ENCODE assay signal across 16 cellular contexts in the genomic region with DNA sequence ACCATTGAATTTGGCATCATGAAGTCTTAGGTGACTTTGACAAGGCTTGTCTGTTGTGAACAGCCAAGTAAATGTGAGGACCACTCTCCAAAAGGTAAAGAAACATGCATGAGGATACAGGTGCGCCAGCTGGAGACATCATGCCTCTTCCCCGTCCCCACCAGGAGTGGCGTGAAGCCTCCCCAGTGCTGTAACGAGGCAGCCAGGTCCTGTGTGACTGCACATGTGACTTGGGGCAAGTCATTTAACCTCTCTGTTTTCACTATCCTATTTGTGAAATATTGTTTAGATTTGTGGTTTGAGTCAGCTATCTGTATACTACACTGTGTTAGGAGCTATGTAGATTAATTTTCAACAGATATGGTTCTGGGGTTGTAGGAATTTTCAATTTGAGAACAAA.
"Had no signal": no experiment of that assay in that cellular context is flagged by ENCODE, and none has a peak within 500 bp of the region (broad histone marks: within the 10 kb centered on the region; RNA-seq: fewer than 3 reads in every experiment).

No MANE protein-coding gene starts in this region.

- H3K27me3 ChIP-seq: adrenal gland, breast epithelium, ovary, testis, upper lobe of left lung had no signal

- H3K4me3 ChIP-seq: adrenal gland, breast epithelium, mucosa of descending colon, ovary, psoas muscle, skin epidermis, testis, upper lobe of left lung had no signal

- H3K4me1 ChIP-seq: adrenal gland, breast epithelium, psoas muscle, testis had no signal

- H3K27me3 Mint-ChIP-seq: naive B cell had no signal

- H3K36me3 ChIP-seq: adrenal gland, breast epithelium, ovary, upper lobe of left lung had no signal

- H3K9me3 ChIP-seq: adrenal gland, breast epithelium, mucosa of descending colon, ovary, psoas muscle, testis, upper lobe of left lung had no signal

- DNase-seq: activated T-cell treated with anti-CD3 and anti-CD28 coated beads, Interleukin-2, amount 50 U/mL, for 1 hour; adrenal gland; mesenchymal stem cell; mucosa of descending colon; naive B cell; ovary; psoas muscle; right cardiac atrium; stimulated activated CD4-positive, alpha-beta T cell treated with anti-CD3 and anti-CD28 coated beads, Interleukin-15, amount 100 ng/mL, for 24 hours; stimulated activated CD4-positive, alpha-beta T cell treated with anti-CD3 and anti-CD28 coated beads, Interleukin-2, amount 100 ng/mL, for 48 hours; SW 1271; testis; upper lobe of left lung had no signal

- H3K27ac ChIP-seq: adrenal gland, breast epithelium, ovary, psoas muscle, testis had no signal

- H3K9me3 Mint-ChIP-seq: activated naive CD4-positive, alpha-beta T cell treated with anti-CD3 and anti-CD28 coated beads, Interleukin-2, amount 50 U/mL, for 72 hours; naive B cell had no signal

- ATAC-seq: mucosa of descending colon, psoas muscle, right cardiac atrium had no signal
